In genomic region chr7:74175270-74175803, GRCh38 we compare ENCODE assay signal across 8 cellular contexts. TPM values are rescaled to one million over a fixed set of nuclear protein-coding genes. Genes with fewer than 3 reads are reported as not detected.
DNase-seq lines count a peak whose midpoint lies in the region; ATAC-seq, FAIRE-seq and TF ChIP-seq lines count a peak whose summit lies in the region.

No MANE protein-coding gene starts in this region.

- peak overlapping the region; percentile 91 for H3K4me2 ChIP-seq in K562 (ENCODE audit: insufficient read depth, low read length)

- TF ChIP-seq POLR2A in K562 (conservative IDR thresholded peaks at IDR 0.05): no peak

- peaks cover 5% of the 10 kb centered on the region for H3K36me3 Mint-ChIP-seq in memory B cell

- intact Hi-C loops in heart right ventricle (cut with DNase I): loop anchor here in 4 of 10 donors (5.0 to 10.0 kb wide), 4 partner anchors 83 to 311 kb away; partner anchors contain the start of genes LIMK1 (in 1 of the 4) and TMEM270 (in 1 of the 4)
- intact Hi-C loops in left cardiac atrium (cut with DNase I): no loop called here
- intact Hi-C loops in K562 (cut with micrococcal nuclease): no loop called here
- intact Hi-C loops in aorta (cut with DNase I): loop anchor here in 1 of 2 donors (5.0 kb wide), 1 partner anchor 93 kb away; the partner anchor contains the start of gene LIMK1

- POLR2A ChIA-PET in K562 (lab: Yijun Ruan, JAX): interaction anchor here (0.5 to 8.8 kb wide), 18 partner anchors 8 to 538 kb away, joined by 3 to 86 read pairs (median 4); partner anchors contain the start of gene LIMK1

- H3K4me1 ChIP-seq in heart right ventricle: peaks cover 16 to 63% (median 58%) of the 10 kb centered on the region in 9 donors
- H3K4me1 ChIP-seq in K562 (replicated peaks in 1 of 2; ENCODE audit: control insufficient read depth in 2 of 2, insufficient read depth in 2 of 2, low read length in 2 of 2): peaks cover 24 to 35% of the 10 kb centered on the region in 2 experiments; a peak in 4 of 5 replicates
- H3K4me1 ChIP-seq in aorta (ENCODE audit: control insufficient read depth in 1 of 2, insufficient read depth in 2 of 2, low read length in 2 of 2): peaks cover 0 to 5% of the 10 kb centered on the region in 2 donors

- H3K4me3 ChIP-seq in heart right ventricle: peak overlapping the region; percentile 80 to 99 (median 95)
- H3K4me3 ChIP-seq in K562: peak overlapping the region; percentile 79
- H3K4me3 ChIP-seq in aorta (ENCODE audit: low read length in 2 of 2): peak overlapping the region; percentile 84 to 88

- peak overlapping the region in 1 of 2 experiments; percentile 93; a peak in 2 of 4 replicates for H3K9ac ChIP-seq in K562 (ENCODE audit: insufficient read depth in 1 of 2, low read depth in 2 of 2, low read length in 2 of 2)

- peaks cover 36% of the 10 kb centered on the region for H3K4me1 Mint-ChIP-seq in memory B cell

- H3K79me2 ChIP-seq in K562 (ENCODE audit: control insufficient read depth, insufficient read depth, low read length): peaks cover 73% of the 10 kb centered on the region

- H3K27me3 Mint-ChIP-seq in memory B cell: no peaks in the 10 kb centered on the region

- WGBS in heart right ventricle, 2 donors: 15 to 19% methylated on average over 9 of the region's 9 CpGs
- 2% methylated on average over 9 of the region's 9 CpGs for WGBS in K562 (ENCODE audit: insufficient coverage, low coverage, missing lambda C conversion rate)
- 12 to 16% methylated on average over 9 of the region's 9 CpGs for WGBS in aorta, 2 donors

- no peak for TF ChIP-seq RAD21 in K562 (CRISPR knock-in tag; conservative IDR thresholded peaks at IDR 0.05 in 1 of 2, IDR thresholded peaks at IDR 0.05 in 1 of 2)

- DNase-seq in heart right ventricle (no peak), left cardiac atrium (no peak), K562 (ENCODE audit: extremely low read depth in 1 of 4, low spot score in 3 of 4) (peak in 1 of 4 experiments; percentile 30), memory B cell (ENCODE audit: low spot score in 2 of 2) (no peak), aorta (no peak), NCI-H2029 (lab: John Stamatoyannopoulos, UW) (no peak), NCI-H1436 (lab: John Stamatoyannopoulos, UW) (no peak)
- no peak for DNase-seq in activated effector memory CD4-positive, alpha-beta T cell treated with Interleukin-2 at 50 U/mL for 16 hours

- H4K20me1 ChIP-seq in K562 (replicated peaks; ENCODE audit: control insufficient read depth, insufficient read depth, low read length): peaks cover 46% of the 10 kb centered on the region

- no peaks in the 10 kb centered on the region for H3K9me1 ChIP-seq in K562 (ENCODE audit: control insufficient read depth, insufficient read depth, low read length)

- TSS peak; percentile 45 for BruUV-seq in K562 (replicated peaks; lab: Mats Ljungman, UMichigan)

- H3K36me3 ChIP-seq in heart right ventricle (peaks cover 0 to 43% (median 7%) of the 10 kb centered on the region in 9 donors), K562 (ENCODE audit: control insufficient read depth, insufficient read depth, low read length) (peaks cover 48% of the 10 kb centered on the region), aorta (ENCODE audit: control insufficient read depth in 1 of 2, insufficient read depth in 2 of 2, low read length in 1 of 2) (no peaks in the 10 kb centered on the region)

- H2AFZ ChIP-seq in K562 (ENCODE audit: low read depth, low read length): no peak overlapping the region

- no peaks in the 10 kb centered on the region for H3K9me3 Mint-ChIP-seq in memory B cell

- no peaks in the 10 kb centered on the region for H3K9me3 ChIP-seq in heart right ventricle
- no peaks in the 10 kb centered on the region for H3K9me3 ChIP-seq in K562 (replicated peaks; ENCODE audit: control insufficient read depth, insufficient read depth, low read depth, low read length)
- H3K9me3 ChIP-seq in aorta (ENCODE audit: control insufficient read depth, low read length): no peaks in the 10 kb centered on the region

- peak overlapping the region; percentile 91 for H3K4me3 Mint-ChIP-seq in memory B cell

- FAIRE-seq in K562 (lab: Jason Lieb, UNC): peak; percentile 29

- ATAC-seq in heart right ventricle (no peak), left cardiac atrium (no peak), K562 (no peak), memory B cell (ENCODE audit: low read depth) (no peak), aorta (ENCODE audit: low FRiP score) (no peak)

- H3K27ac Mint-ChIP-seq in memory B cell: peak overlapping the region; percentile 95

- CTCF ChIA-PET in K562 (lab: Yijun Ruan, JAX; ENCODE audit: low intra/inter-chr PET ratio): interaction anchor here (0.6 kb wide), 1 partner anchor 210 kb away, joined by 4 read pairs; no protein-coding TSS in a partner anchor

- in situ Hi-C loops in K562 (cut with MboI): no loop called here

- TF ChIP-seq EP300 in K562 (IDR thresholded peaks at IDR 0.05; ENCODE audit: low read length): no peak

- H3K27me3 ChIP-seq in heart right ventricle (no peaks in the 10 kb centered on the region), K562 (ENCODE audit: control insufficient read depth in 2 of 2, insufficient read depth in 2 of 2, low read length in 2 of 2) (no peaks in the 10 kb centered on the region), aorta (ENCODE audit: control insufficient read depth in 1 of 2, insufficient read depth in 2 of 2, low read length in 1 of 2) (no peaks in the 10 kb centered on the region)

- TF ChIP-seq CTCF in heart right ventricle (IDR thresholded peaks at IDR 0.05) (no peak), K562 (IDR thresholded peaks at IDR 0.05 in 2 of 3, conservative IDR thresholded peaks at IDR 0.05 in 1 of 3; ENCODE audit: insufficient read depth in 2 of 3, low read depth in 1 of 3, low read length in 3 of 3) (no peak)

- H3K27ac ChIP-seq in heart right ventricle: peak overlapping the region in 9 of 10 donors; percentile 64 to 96 (median 95)
- peak overlapping the region; percentile 91 for H3K27ac ChIP-seq in K562 (ENCODE audit: extremely low read depth, low read depth, low read length)
- H3K27ac ChIP-seq in aorta (ENCODE audit: low read depth in 1 of 2, low read length in 2 of 2): no peak overlapping the region

TF ChIP-seq in K562, 482 proteins besides CTCF, POLR2A, EP300 and RAD21 (continues in another document):
- TF ChIP-seq SMAD3 (CRISPR knock-in tag; conservative IDR thresholded peaks at IDR 0.05) (no peak), HDAC3 (IDR thresholded peaks at IDR 0.05; ENCODE audit: borderline replicate concordance, partially characterized antibody) (no peak), TGIF2 (CRISPR knock-in tag; IDR thresholded peaks at IDR 0.05) (no peak), CSDE1 (IDR thresholded peaks at IDR 0.05) (0 out of 4 replicates have a peak, but pooled peaks of 1 of the 2 experiments have one; percentile 56)

RNA-seq across cellular contexts. Expression of gene EIF4H, which starts 1.2 kb away (rescaled TPM):
- total RNA-seq in heart right ventricle (100 to 1,000 TPM; 182 to 239 (median 193) TPM), left cardiac atrium (100 to 1,000 TPM; 163 to 219 TPM), K562 (2014; rRNA removed) (315 and 338 TPM in 2 replicates), K562 (2014; rRNA removed; fragmentation: Illumina TruSeq; extraction: Trizol) (262 and 319 TPM in 2 replicates), K562 (2015; rRNA removed; fragmentation: Illumina TruSeq; extraction: Trizol) (350 and 354 TPM in 2 replicates), K562 (2021) (408 and 416 TPM in 2 replicates), aorta (100 to 1,000 TPM; 190 to 207 TPM)
- polyA plus RNA-seq in heart right ventricle (100 to 1,000 TPM in 1 of 2 donors, 10 to 100 TPM in 1; 76.2 to 187 TPM), K562 (2011; rRNA removed) (346 and 435 TPM in 2 replicates), K562 (2014; fragmentation: Illumina TruSeq; extraction: Trizol) (319 and 334 TPM in 2 replicates), K562 (2014; fragmentation: Nextera tagmentation; extraction: Ambion mirVana) (10 to 100 TPM; 11.0 to 15.9 TPM), K562 (2014; rRNA removed) (369 and 425 TPM in 2 replicates), aorta (100 to 1,000 TPM; 140 to 183 TPM)
- 135 and 180 TPM in 2 replicates for total RNA-seq in K562 (2011; cell fraction: chromatin; rRNA removed; ENCODE audit: low replicate concordance)
- total RNA-seq in K562 (2011; cell fraction: nucleolus; rRNA removed): 102 and 103 TPM in 2 replicates
- 156 and 188 TPM in 2 replicates for total RNA-seq in K562 (2011; cell fraction: nucleoplasm; rRNA removed)
- 391 and 403 TPM in 2 replicates for polyA plus RNA-seq in K562 (2011; cell fraction: cytosol; rRNA removed)
- polyA plus RNA-seq in K562 (2011; cell fraction: nucleus; rRNA removed): 160 and 185 TPM in 2 replicates
- polyA plus RNA-seq in K562 (2012): 372 and 407 TPM in 2 replicates
- 295 and 304 TPM in 2 replicates for polyA minus RNA-seq in K562 (2011; rRNA and poly(A)+ RNA removed)
- 159 and 193 TPM in 2 replicates for polyA minus RNA-seq in K562 (2011; cell fraction: cytosol; rRNA and poly(A)+ RNA removed)
- polyA minus RNA-seq in K562 (2011; cell fraction: nucleus; rRNA and poly(A)+ RNA removed): 95.7 and 151 TPM in 2 replicates

RNA-seq across cellular contexts. Expression of gene LAT2, which starts 34.5 kb away (rescaled TPM):
- 1 to 10 TPM in 9 of 10 donors, under 1 TPM in 1; 0.93 to 9.3 (median 1.6) TPM for total RNA-seq in heart right ventricle
- polyA plus RNA-seq in heart right ventricle: 1 to 10 TPM; 2.9 to 3.3 TPM
- total RNA-seq in left cardiac atrium: 1 to 10 TPM; 4.2 to 5.6 TPM
- total RNA-seq in K562 (2011; cell fraction: chromatin; rRNA removed; ENCODE audit: low replicate concordance): 1.1 and 2.4 TPM in 2 replicates
- total RNA-seq in K562 (2011; cell fraction: nucleolus; rRNA removed): 0.39 and 1.8 TPM in 2 replicates
- 1.1 and 1.5 TPM in 2 replicates for total RNA-seq in K562 (2011; cell fraction: nucleoplasm; rRNA removed)
- total RNA-seq in K562 (2014; rRNA removed): 0.29 and 0.45 TPM in 2 replicates
- total RNA-seq in K562 (2014; rRNA removed; fragmentation: Illumina TruSeq; extraction: Trizol): 0.15 TPM in 1 of 2 replicates, not detected in the other
- total RNA-seq in K562 (2015; rRNA removed; fragmentation: Illumina TruSeq; extraction: Trizol): 0.11 and 0.23 TPM in 2 replicates
- total RNA-seq in K562 (2021): 0.29 and 0.58 TPM in 2 replicates
- polyA plus RNA-seq in K562 (2011; rRNA removed): 0.24 and 0.65 TPM in 2 replicates
- polyA plus RNA-seq in K562 (2011; cell fraction: cytosol; rRNA removed): 0.19 and 0.57 TPM in 2 replicates
- polyA plus RNA-seq in K562 (2011; cell fraction: nucleus; rRNA removed): 0.18 and 0.64 TPM in 2 replicates
- 0.68 and 0.76 TPM in 2 replicates for polyA plus RNA-seq in K562 (2012)
- polyA plus RNA-seq in K562 (2014; fragmentation: Illumina TruSeq; extraction: Trizol): 0.40 and 0.47 TPM in 2 replicates
- under 1 TPM; 0.24 to 0.25 TPM for polyA plus RNA-seq in K562 (2014; fragmentation: Nextera tagmentation; extraction: Ambion mirVana)
- polyA plus RNA-seq in K562 (2014; rRNA removed): 0.24 and 0.78 TPM in 2 replicates
- 0.53 TPM in 1 of 2 replicates, not detected in the other for polyA minus RNA-seq in K562 (2011; rRNA and poly(A)+ RNA removed)
- not detected in 2 replicates for polyA minus RNA-seq in K562 (2011; cell fraction: cytosol; rRNA and poly(A)+ RNA removed)
- polyA minus RNA-seq in K562 (2011; cell fraction: nucleus; rRNA and poly(A)+ RNA removed): 0.54 TPM in 1 of 2 replicates, not detected in the other
- 10 to 100 TPM; 12.0 to 17.0 TPM for total RNA-seq in aorta
- 10 to 100 TPM in 1 of 2 donors, 1 to 10 TPM in 1; 4.2 to 12.4 TPM for polyA plus RNA-seq in aorta

Comparison
In these comparisons a context has a peak if more than half of its experiments do, and no peak if none do; other contexts are left out.
1. H3K27ac ChIP-seq: peak in heart right ventricle (9 of 10) and K562 (single experiment); none in aorta (0 of 2).
2. Peak in every context shown above with its lines, with median percentiles within 50 percentile points of each other: H3K4me3 ChIP-seq.